9 cellular contexts compared by ENCODE assay signal in the genomic region with DNA sequence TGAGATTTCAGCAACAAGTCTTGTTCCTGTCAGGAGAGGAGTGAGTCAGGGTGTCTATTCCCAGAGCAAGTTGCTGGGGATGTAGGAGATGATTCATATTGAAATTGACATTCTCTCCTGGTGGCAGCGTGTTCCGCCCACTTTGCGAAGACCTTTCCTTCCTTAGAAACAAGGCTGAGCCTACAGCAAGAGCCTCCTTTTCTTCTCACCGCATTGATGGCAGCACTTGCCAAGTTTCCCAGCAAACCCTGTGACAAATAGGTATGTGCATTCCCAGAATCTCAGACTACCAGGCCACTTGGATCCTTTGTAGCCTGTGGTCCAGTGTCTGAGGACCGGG.
DNase-seq lines count a peak whose midpoint lies in the region; FAIRE-seq and TF ChIP-seq lines count a peak whose summit lies in the region.
"Had no signal": no experiment of that assay in that cellular context is flagged by ENCODE, and none has a peak within 500 bp of the region (broad histone marks: within the 10 kb centered on the region; RNA-seq: fewer than 3 reads in every experiment).

No MANE protein-coding gene starts in this region.

- CTCF ChIA-PET in activated CD4-positive, alpha-beta T cell treated with anti-CD3 and anti-CD28 coated beads, Interleukin-2, amount 10 ng/mL, durations not matched to agents 7 days and 5 days (lab: Charles Lee): no interaction called here

- H3K9ac ChIP-seq in kidney (ENCODE audit: low read length in 2 of 2): no peak overlapping the region

- peaks cover 18 to 22% of the 10 kb centered on the region in 2 donors for H3K4me1 ChIP-seq in kidney (ENCODE audit: control insufficient read depth in 1 of 2, insufficient read depth in 1 of 2, low read depth in 1 of 2, low read length in 2 of 2)

- peak overlapping the region; percentile 6 for H3K27ac Mint-ChIP-seq in activated CD4-positive, alpha-beta T cell treated with anti-CD3 and anti-CD28 coated beads, Interleukin-2, amount 10 ng/mL, durations not matched to agents 7 days and 5 days

- no peak overlapping the region for H3K4me3 ChIP-seq in kidney (ENCODE audit: low read length in 2 of 2)

- no peak for FAIRE-seq in kidney (lab: Jason Lieb, UNC)

- peaks cover 3% of the 10 kb centered on the region for H3K27me3 Mint-ChIP-seq in activated CD4-positive, alpha-beta T cell treated with anti-CD3 and anti-CD28 coated beads, Interleukin-2, amount 10 ng/mL, durations not matched to agents 7 days and 5 days

- no peak overlapping the region for H3K4me3 Mint-ChIP-seq in activated CD4-positive, alpha-beta T cell treated with anti-CD3 and anti-CD28 coated beads, Interleukin-2, amount 10 ng/mL, durations not matched to agents 7 days and 5 days

- peaks cover 12% of the 10 kb centered on the region for H3K36me3 Mint-ChIP-seq in activated CD4-positive, alpha-beta T cell treated with anti-CD3 and anti-CD28 coated beads, Interleukin-2, amount 10 ng/mL, durations not matched to agents 7 days and 5 days (ENCODE audit: low read depth)

- intact Hi-C loops in kidney (cut with DNase I): no loop called here

- DNase-seq in activated CD4-positive, alpha-beta T cell treated with anti-CD3 and anti-CD28 coated beads, Interleukin-2, amount 10 ng/mL, durations not matched to agents 7 days and 5 days: no peak
- DNase-seq in activated CD4-positive, alpha-beta T cell treated with anti-CD3 and anti-CD28 coated beads for 1 hour: no peak
- DNase-seq in astrocyte of the hippocampus (ENCODE audit: low read depth, low spot score) (peak; percentile 94), kidney (no peak), stromal cell of bone marrow (ENCODE audit: low read depth) (peak; percentile 91), ureter (ENCODE audit: low spot score) (no peak), NCI-H1930 (lab: John Stamatoyannopoulos, UW) (no peak), GM19238 (ENCODE audit: insufficient read length, low spot score) (no peak)
- DNase-seq: BE2C had no signal

- TF ChIP-seq CTCF in kidney (IDR thresholded peaks at IDR 0.05; ENCODE audit: borderline replicate concordance, extremely low read depth, insufficient read depth): no peak

- H3K9me3 ChIP-seq in kidney (ENCODE audit: control insufficient read depth in 1 of 2, low read length in 2 of 2): no peaks in the 10 kb centered on the region
- H3K9me3 ChIP-seq: BE2C had no signal

- no peaks in the 10 kb centered on the region for H3K36me3 ChIP-seq in kidney (ENCODE audit: control insufficient read depth in 1 of 2, insufficient read depth in 2 of 2, low read length in 2 of 2)
- H3K36me3 ChIP-seq: BE2C had no signal

- H3K9me3 Mint-ChIP-seq in activated CD4-positive, alpha-beta T cell treated with anti-CD3 and anti-CD28 coated beads, Interleukin-2, amount 10 ng/mL, durations not matched to agents 7 days and 5 days: no peaks in the 10 kb centered on the region

- H3K4me1 Mint-ChIP-seq in activated CD4-positive, alpha-beta T cell treated with anti-CD3 and anti-CD28 coated beads, Interleukin-2, amount 10 ng/mL, durations not matched to agents 7 days and 5 days: peaks cover 39% of the 10 kb centered on the region

- peak overlapping the region; percentile 68 to 83 for H3K27ac ChIP-seq in kidney (ENCODE audit: low read depth in 2 of 2, low read length in 2 of 2)

- POLR2A ChIA-PET in activated CD4-positive, alpha-beta T cell treated with anti-CD3 and anti-CD28 coated beads, Interleukin-2, amount 10 ng/mL, durations not matched to agents 7 days and 5 days (lab: Charles Lee): no interaction called here

Comparison
In these comparisons a context has a peak if more than half of its experiments do, and no peak if none do; other contexts are left out.
1. DNase-seq: peak in astrocyte of the hippocampus (single experiment) and stromal cell of bone marrow (single experiment); none in activated CD4-positive, alpha-beta T cell treated with anti-CD3 and anti-CD28 coated beads, Interleukin-2, amount 10 ng/mL, durations not matched to agents 7 days and 5 days (single experiment), activated CD4-positive, alpha-beta T cell treated with anti-CD3 and anti-CD28 coated beads for 1 hour (single experiment), kidney (single experiment), ureter (single experiment), NCI-H1930 (0 of 2) and GM19238 (single experiment).